Comparison of ENCODE assay signal across 25 cellular contexts in the genomic region with DNA sequence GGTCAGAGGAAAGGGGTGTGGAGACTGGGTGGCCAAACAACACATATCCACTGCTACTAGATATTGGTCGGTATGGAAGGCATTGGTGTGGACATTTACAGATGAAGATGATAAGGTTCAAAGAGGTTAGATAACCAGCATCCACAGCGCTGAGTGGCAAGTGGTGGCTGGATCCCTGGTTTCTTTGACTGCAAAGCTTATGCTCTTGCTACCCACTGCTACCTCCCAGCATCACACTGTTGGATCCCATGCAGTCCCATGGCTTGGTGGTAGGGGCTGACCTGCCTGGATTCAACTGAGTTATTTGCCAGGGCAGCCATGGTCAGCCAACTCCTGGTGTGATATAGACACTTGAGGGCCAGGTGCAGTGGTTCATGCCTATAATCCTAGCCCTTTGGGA. TPM values are rescaled to one million over a fixed set of nuclear protein-coding genes. Genes with fewer than 3 reads are reported as not detected.
DNase-seq lines count a peak whose midpoint lies in the region; ATAC-seq and TF ChIP-seq lines count a peak whose summit lies in the region.
"Had no signal": no experiment of that assay in that cellular context is flagged by ENCODE, and none has a peak within 500 bp of the region (broad histone marks: within the 10 kb centered on the region; RNA-seq: fewer than 3 reads in every experiment).

No MANE protein-coding gene starts in this region.

- H3K18ac ChIP-seq in trophoblast cell (ENCODE audit: low read length): peak overlapping the region; percentile 47

- peaks cover 5 to 9% (median 6%) of the 10 kb centered on the region in 4 donors for H3K4me1 ChIP-seq in esophagus muscularis mucosa
- peaks cover 29 to 34% of the 10 kb centered on the region in 2 experiments for H3K4me1 ChIP-seq in trophoblast cell (ENCODE audit: control insufficient read depth in 1 of 2, insufficient read depth in 2 of 2, low read length in 2 of 2)
- H3K4me1 ChIP-seq: BE2C had no signal

- no peaks in the 10 kb centered on the region for H3K4me1 Mint-ChIP-seq in activated T-helper 1 cell treated with anti-CD3 and anti-CD28 coated beads, Interleukin-12 subunit alpha, Interleukin-12 subunit beta, Interleukin-2, Interleukin-4 antibody, amounts not matched to agents 30 ng/mL and 10 ng/mL and 1 ng/mL, durations not matched to agents 14 hours and 24 hours and 36 hours (ENCODE audit: low read depth)
- H3K4me1 Mint-ChIP-seq: CD4-positive, alpha-beta memory T cell; CD4-positive, CD25-positive, alpha-beta regulatory T cell; CD8-positive, alpha-beta memory T cell had no signal

- no peak overlapping the region for H3K23ac ChIP-seq in trophoblast cell (ENCODE audit: low read length)

- H3K27me3 Mint-ChIP-seq in activated T-helper 1 cell treated with anti-CD3 and anti-CD28 coated beads, Interleukin-12 subunit alpha, Interleukin-12 subunit beta, Interleukin-2, Interleukin-4 antibody, amounts not matched to agents 30 ng/mL and 10 ng/mL and 1 ng/mL, durations not matched to agents 14 hours and 24 hours and 36 hours (ENCODE audit: insufficient read depth): no peaks in the 10 kb centered on the region
- H3K27me3 Mint-ChIP-seq: CD4-positive, alpha-beta memory T cell; CD4-positive, CD25-positive, alpha-beta regulatory T cell; CD8-positive, alpha-beta memory T cell had no signal

- H4K12ac ChIP-seq in trophoblast cell (ENCODE audit: low read depth, low read length): no peak overlapping the region

- H3K36me3 ChIP-seq in esophagus muscularis mucosa (peaks cover 0 to 6% (median 0%) of the 10 kb centered on the region in 4 donors), neural cell (ENCODE audit: insufficient read depth, low read length) (peaks cover 11% of the 10 kb centered on the region), trophoblast cell (ENCODE audit: control insufficient read depth in 1 of 2, insufficient read depth in 2 of 2, low read length in 2 of 2) (no peaks in the 10 kb centered on the region)

- H3K27me3 ChIP-seq in esophagus muscularis mucosa: no peaks in the 10 kb centered on the region
- H3K27me3 ChIP-seq in neural cell (ENCODE audit: insufficient read depth, low read depth, low read length): no peaks in the 10 kb centered on the region
- no peaks in the 10 kb centered on the region for H3K27me3 ChIP-seq in trophoblast cell (ENCODE audit: insufficient read depth, low read length)
- H3K27me3 ChIP-seq: BE2C, BLaER1 had no signal

- intact Hi-C loops in activated T-helper 1 cell treated with anti-CD3 and anti-CD28 coated beads, Interleukin-12 subunit alpha, Interleukin-12 subunit beta, Interleukin-2, Interleukin-4 antibody, amounts not matched to agents 30 ng/mL and 10 ng/mL and 1 ng/mL, durations not matched to agents 14 hours and 24 hours and 36 hours (cut with micrococcal nuclease): no loop called here
- intact Hi-C loops in esophagus muscularis mucosa (cut with DNase I): no loop called here

- no peak overlapping the region for H3K4me3 ChIP-seq in esophagus muscularis mucosa
- H3K4me3 ChIP-seq in neural cell (ENCODE audit: low read length): no peak overlapping the region
- H3K4me3 ChIP-seq in trophoblast cell (ENCODE audit: low read depth, low read length): no peak overlapping the region
- H3K4me3 ChIP-seq: BLaER1, GM12878 had no signal

- H4K91ac ChIP-seq in trophoblast cell (ENCODE audit: low read depth, low read length): peak overlapping the region; percentile 55

- H3K79me1 ChIP-seq in trophoblast cell (ENCODE audit: low read length): peaks cover 19% of the 10 kb centered on the region

- no peaks in the 10 kb centered on the region for H4K20me1 ChIP-seq in neural cell (ENCODE audit: insufficient read depth)
- H4K20me1 ChIP-seq: BLaER1 had no signal

- H3K36me3 Mint-ChIP-seq in activated T-helper 1 cell treated with anti-CD3 and anti-CD28 coated beads, Interleukin-12 subunit alpha, Interleukin-12 subunit beta, Interleukin-2, Interleukin-4 antibody, amounts not matched to agents 30 ng/mL and 10 ng/mL and 1 ng/mL, durations not matched to agents 14 hours and 24 hours and 36 hours (ENCODE audit: low read depth): peaks cover 13% of the 10 kb centered on the region

- TF ChIP-seq RAD21 in neural cell (conservative IDR thresholded peaks at IDR 0.05): no peak

- TF ChIP-seq EP300 in esophagus muscularis mucosa (IDR thresholded peaks at IDR 0.05) (no peak), neural cell (conservative IDR thresholded peaks at IDR 0.05; ENCODE audit: poor library complexity, severe bottlenecking) (no peak)

- H2AK5ac ChIP-seq in trophoblast cell (ENCODE audit: low read length): peak overlapping the region; percentile 90

- H4K8ac ChIP-seq in trophoblast cell (ENCODE audit: low read depth, low read length): no peak overlapping the region

- H3K27ac ChIP-seq in esophagus muscularis mucosa (replicated peaks in 1 of 4): no peak overlapping the region
- peak overlapping the region; percentile 23 for H3K27ac ChIP-seq in neural cell (ENCODE audit: low read length)
- H3K27ac ChIP-seq in trophoblast cell (ENCODE audit: low read depth, low read length): no peak overlapping the region
- H3K27ac ChIP-seq: BLaER1 had no signal

- DNase-seq in activated T-helper 1 cell treated with anti-CD3 and anti-CD28 coated beads, Interleukin-12 subunit alpha, Interleukin-12 subunit beta, Interleukin-2, Interleukin-4 antibody, amounts not matched to agents 30 ng/mL and 10 ng/mL and 1 ng/mL, durations not matched to agents 14 hours and 24 hours and 36 hours (ENCODE audit: low spot score): no peak
- DNase-seq in esophagus muscularis mucosa (ENCODE audit: extremely low spot score) (peak; percentile 89), trophoblast cell (peak in 1 of 2 donors; percentile 46), omental fat pad (ENCODE audit: low spot score) (no peak)
- DNase-seq in stimulated activated CD4-positive, alpha-beta T cell treated with anti-CD3 and anti-CD28 coated beads, Interleukin-2, amount 100 ng/mL, for 48 hours: no peak
- no peak for DNase-seq in activated CD4-positive, alpha-beta T cell treated with anti-CD3 and anti-CD28 coated beads for 1 hour
- DNase-seq: 8988T; ACHN; BE2C; C1 segment of cervical spinal cord; CD4-positive, alpha-beta memory T cell; CD4-positive, CD25-positive, alpha-beta regulatory T cell; CD8-positive, alpha-beta memory T cell; COR-L47; DMS 273 treated with DMSO at 0.1 percent for 48 hours; DMS153; DMS53; DMS79; DND-41; EL; GDM1 had no signal

- no peak overlapping the region for H3K4ac ChIP-seq in trophoblast cell (ENCODE audit: low read depth, low read length)

- H2BK5ac ChIP-seq in trophoblast cell (ENCODE audit: low read depth, low read length, poor library complexity): no peak overlapping the region

- TF ChIP-seq POLR2A in esophagus muscularis mucosa (IDR thresholded peaks at IDR 0.05; ENCODE audit: low read depth): no peak

- H3K9me3 Mint-ChIP-seq in activated T-helper 1 cell treated with anti-CD3 and anti-CD28 coated beads, Interleukin-12 subunit alpha, Interleukin-12 subunit beta, Interleukin-2, Interleukin-4 antibody, amounts not matched to agents 30 ng/mL and 10 ng/mL and 1 ng/mL, durations not matched to agents 14 hours and 24 hours and 36 hours: peaks cover 8% of the 10 kb centered on the region

- ATAC-seq in omental fat pad (ENCODE audit: low FRiP score): no peak
- ATAC-seq: GM12878 had no signal

- H3K9me3 ChIP-seq in esophagus muscularis mucosa: no peaks in the 10 kb centered on the region
- H3K9me3 ChIP-seq in neural cell (ENCODE audit: low read length): no peaks in the 10 kb centered on the region
- H3K9me3 ChIP-seq in trophoblast cell (ENCODE audit: insufficient read depth, low read depth, low read length): no peaks in the 10 kb centered on the region
- H3K9me3 ChIP-seq: BE2C had no signal

- H3K79me2 ChIP-seq in neural cell (replicated peaks; ENCODE audit: insufficient read depth, low read length) (no peaks in the 10 kb centered on the region), trophoblast cell (ENCODE audit: control insufficient read depth, insufficient read depth, low read length, poor library complexity) (no peaks in the 10 kb centered on the region)

- H2AFZ ChIP-seq in neural cell (ENCODE audit: low read depth, low read length) (no peak overlapping the region), trophoblast cell (ENCODE audit: insufficient read depth, low read length, poor library complexity) (no peak overlapping the region)

- no peak overlapping the region for H3K4me2 ChIP-seq in neural cell (ENCODE audit: low read length)
- H3K4me2 ChIP-seq in trophoblast cell (ENCODE audit: low read length): no peak overlapping the region
- H3K4me2 ChIP-seq: BLaER1 had no signal

- H3F3A ChIP-seq in neural cell (ENCODE audit: insufficient read depth, low read length, poor library complexity, severe bottlenecking): no peaks in the 10 kb centered on the region

- H3K27ac Mint-ChIP-seq in activated T-helper 1 cell treated with anti-CD3 and anti-CD28 coated beads, Interleukin-12 subunit alpha, Interleukin-12 subunit beta, Interleukin-2, Interleukin-4 antibody, amounts not matched to agents 30 ng/mL and 10 ng/mL and 1 ng/mL, durations not matched to agents 14 hours and 24 hours and 36 hours: peak overlapping the region; percentile 36
- H3K27ac Mint-ChIP-seq: CD14-positive monocyte; CD4-positive, alpha-beta memory T cell; CD4-positive, CD25-positive, alpha-beta regulatory T cell; CD8-positive, alpha-beta memory T cell had no signal

- H2BK120ac ChIP-seq in trophoblast cell (ENCODE audit: insufficient read depth, low read length, poor library complexity): no peak overlapping the region

- WGBS in esophagus muscularis mucosa: 82% methylated on average over 2 of the region's 2 CpGs
- WGBS in trophoblast cell (ENCODE audit: extremely low coverage, insufficient coverage, insufficient read length): no CpG with 5 or more reads among the region's 2 CpGs

- H3K14ac ChIP-seq in trophoblast cell (ENCODE audit: low read length): peak overlapping the region; percentile 34

- no peak overlapping the region for H3K4me3 Mint-ChIP-seq in activated T-helper 1 cell treated with anti-CD3 and anti-CD28 coated beads, Interleukin-12 subunit alpha, Interleukin-12 subunit beta, Interleukin-2, Interleukin-4 antibody, amounts not matched to agents 30 ng/mL and 10 ng/mL and 1 ng/mL, durations not matched to agents 14 hours and 24 hours and 36 hours
- H3K4me3 Mint-ChIP-seq: CD14-positive monocyte; CD4-positive, alpha-beta memory T cell; CD4-positive, CD25-positive, alpha-beta regulatory T cell; CD8-positive, alpha-beta memory T cell had no signal

- TF ChIP-seq CTCF in esophagus muscularis mucosa (IDR thresholded peaks at IDR 0.05): no peak
- no peak for TF ChIP-seq CTCF in neural cell (IDR thresholded peaks at IDR 0.05; ENCODE audit: poor library complexity, severe bottlenecking)
- no peak for TF ChIP-seq CTCF in omental fat pad (IDR thresholded peaks at IDR 0.05)

- no peaks in the 10 kb centered on the region for H3K9me2 ChIP-seq in neural cell (ENCODE audit: insufficient read depth, low read length)

- peak overlapping the region; percentile 77 for H2BK12ac ChIP-seq in trophoblast cell (ENCODE audit: low read length)

- H3K9ac ChIP-seq in neural cell (ENCODE audit: low read length) (no peak overlapping the region), trophoblast cell (ENCODE audit: low read length) (no peak overlapping the region)
- H3K9ac ChIP-seq: BLaER1 had no signal

RNA-seq across cellular contexts. Expression of gene DDX1, which starts 53.6 kb away (rescaled TPM):
- 104 and 111 TPM in 2 replicates for total RNA-seq in activated T-helper 1 cell treated with anti-CD3 and anti-CD28 coated beads, Interleukin-12 subunit alpha, Interleukin-12 subunit beta, Interleukin-2, Interleukin-4 antibody, amounts not matched to agents 30 ng/mL and 10 ng/mL and 1 ng/mL, durations not matched to agents 14 hours and 24 hours and 36 hours
- total RNA-seq in esophagus muscularis mucosa (10 to 100 TPM; 58.3 to 90.5 (median 60.8) TPM), omental fat pad (10 to 100 TPM; 48.7 to 60.0 (median 55.1) TPM)
- polyA plus RNA-seq in neural cell: 141 and 159 TPM in 2 replicates
- polyA minus RNA-seq in neural cell: 167 TPM in 2 replicates
- 93.8 and 94.8 TPM in 2 replicates for polyA plus RNA-seq in trophoblast cell (2013)
